In genomic region chr10:43385412-43386004, GRCh38 we compare ENCODE assay signal across 2 cellular contexts.
TF ChIP-seq lines count a peak whose summit lies in the region.

No MANE protein-coding gene starts in this region.

TF ChIP-seq in IMR-90, 13 proteins besides CTCF, POLR2A, EP300 and RAD21:
- TF ChIP-seq MAFK (IDR thresholded peaks at IDR 0.05; ENCODE audit: low read depth, low read length): peak; percentile 63
- TF ChIP-seq CEBPB (IDR thresholded peaks at IDR 0.05; ENCODE audit: low read depth, low read length): no peak
- no peak for TF ChIP-seq USF2 (IDR thresholded peaks at IDR 0.05; ENCODE audit: low read depth, low read length)
- no peak for TF ChIP-seq CHD1 (IDR thresholded peaks at IDR 0.05; ENCODE audit: low read depth, low read length)

TF ChIP-seq in GM12878, 131 proteins besides CTCF, POLR2A, EP300 and RAD21:
- TF ChIP-seq NFYA (IDR thresholded peaks at IDR 0.05; ENCODE audit: borderline replicate concordance, low read depth, low read length): no peak
- no peak for TF ChIP-seq RB1 (IDR thresholded peaks at IDR 0.05; ENCODE audit: borderline replicate concordance)
- no peak for TF ChIP-seq STAT1 (conservative IDR thresholded peaks at IDR 0.05)
- no peak for TF ChIP-seq PML (IDR thresholded peaks at IDR 0.05; ENCODE audit: low read length)
- no peak for TF ChIP-seq ATF3 (IDR thresholded peaks at IDR 0.05; ENCODE audit: borderline replicate concordance, extremely low read depth, low read depth, low read length)
- no peak for TF ChIP-seq SMARCA5 (IDR thresholded peaks at IDR 0.05)
